8 cellular contexts compared by ENCODE assay signal in the genomic region with DNA sequence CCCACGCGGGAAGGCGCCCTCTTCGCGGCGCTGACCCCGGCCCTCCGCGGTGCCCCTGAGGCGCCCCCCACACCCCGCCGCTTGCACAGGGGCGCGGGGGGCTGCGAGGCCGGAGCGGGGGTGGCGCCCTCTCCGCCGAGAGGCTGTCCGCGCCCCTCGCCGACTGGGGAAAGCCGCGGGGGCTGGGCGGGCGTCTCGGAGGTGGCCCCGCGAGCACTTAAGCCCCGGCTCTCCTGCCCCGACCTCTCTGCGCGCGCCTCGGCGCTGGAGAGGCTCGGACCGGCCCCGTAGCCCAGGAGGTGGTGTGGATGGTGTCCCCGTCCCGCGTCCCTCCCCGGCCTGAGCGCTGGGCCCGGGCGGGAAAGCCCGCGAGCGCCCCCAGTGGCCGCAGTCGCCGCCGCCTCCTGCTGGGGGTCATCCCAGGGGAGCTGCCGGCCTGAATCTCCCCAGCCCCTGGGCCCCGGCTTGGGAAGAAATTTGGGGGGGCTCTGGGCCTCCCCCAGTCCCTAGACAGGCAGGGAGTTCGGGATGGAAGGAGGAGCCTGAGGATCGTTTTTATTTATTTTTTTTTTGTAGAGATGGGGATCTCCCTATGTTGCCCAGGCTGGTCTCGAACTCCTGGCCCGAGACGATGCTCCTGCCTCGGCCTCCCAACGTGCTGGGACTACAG. TPM values are rescaled to one million over a fixed set of nuclear protein-coding genes. Genes with fewer than 3 reads are reported as not detected.
DNase-seq lines count a peak whose midpoint lies in the region; ATAC-seq and TF ChIP-seq lines count a peak whose summit lies in the region.

No MANE protein-coding gene starts in this region.

- H3K9me3 ChIP-seq in body of pancreas (no peaks in the 10 kb centered on the region), iPS-20b (ENCODE audit: insufficient read depth, low read depth, low read length) (no peaks in the 10 kb centered on the region), skeletal muscle tissue (ENCODE audit: control insufficient read depth in 3 of 3, low read length in 3 of 3) (no peaks in the 10 kb centered on the region)

- 3 to 10% methylated on average over 9 to 64 of the region's 64 CpGs for WGBS in body of pancreas, 2 donors

- H3K27ac ChIP-seq in body of pancreas (peak overlapping the region; percentile 93 to 96 (median 94)), iPS-20b (ENCODE audit: low read length) (no peak overlapping the region), skeletal muscle tissue (ENCODE audit: low read depth, low read length) (peak overlapping the region; percentile 86)

- peak; percentile 44 to 56 (median 53) for TF ChIP-seq POLR2A in body of pancreas (IDR thresholded peaks at IDR 0.05)

- H3K9ac ChIP-seq in iPS-20b (ENCODE audit: low read depth, low read length): no peak overlapping the region
- peak overlapping the region in 2 of 3 donors; percentile 50 to 79 for H3K9ac ChIP-seq in skeletal muscle tissue (ENCODE audit: low read depth in 1 of 3, low read length in 3 of 3)

- ATAC-seq in body of pancreas (peak; percentile 46), GM18498 (IDR thresholded peaks at IDR 0.05; ENCODE audit: unreplicated experiment) (no peak), GM19463 (IDR thresholded peaks at IDR 0.05; ENCODE audit: unreplicated experiment) (no peak)

- H3K4me1 ChIP-seq in body of pancreas: peaks cover 66% of the 10 kb centered on the region
- H3K4me1 ChIP-seq in iPS-20b (ENCODE audit: insufficient read depth, low read length): peaks cover 7% of the 10 kb centered on the region; the same call in 1 of the 2 replicates
- peaks cover 23 to 38% (median 37%) of the 10 kb centered on the region in 3 donors for H3K4me1 ChIP-seq in skeletal muscle tissue (ENCODE audit: control insufficient read depth in 3 of 3, insufficient read depth in 3 of 3, low read length in 3 of 3)

- DNase-seq in DMS153 treated with DMSO at 0.1 percent for 48 hours (lab: John Stamatoyannopoulos, UW; ENCODE audit: unreplicated experiment) (peak; percentile 74), HT-29 (ENCODE audit: low spot score) (peak; percentile 75), T-helper 9 cell (peak; percentile 69), body of pancreas (peak; percentile 72 to 84 (median 82))

- peaks cover 3 to 24% of the 10 kb centered on the region in 2 donors for H3K27me3 ChIP-seq in body of pancreas
- H3K27me3 ChIP-seq in iPS-20b (ENCODE audit: insufficient read depth, low read length): peaks cover 88% of the 10 kb centered on the region
- H3K27me3 ChIP-seq in skeletal muscle tissue (ENCODE audit: control insufficient read depth in 3 of 3, insufficient read depth in 3 of 3, low read length in 3 of 3): peaks cover 15 to 53% (median 39%) of the 10 kb centered on the region in 3 donors

- H3K4me3 ChIP-seq in body of pancreas (no peak overlapping the region), iPS-20b (ENCODE audit: low read length) (peak overlapping the region; percentile 43; the same call in 1 of the 2 replicates), skeletal muscle tissue (ENCODE audit: low read length in 3 of 3) (peak overlapping the region in 2 of 3 donors; percentile 46 to 68)

- intact Hi-C loops in body of pancreas (cut with DNase I): no loop called here

- H3K36me3 ChIP-seq in body of pancreas (replicated peaks in 1 of 2; ENCODE audit: insufficient read depth in 1 of 2, low read depth in 2 of 2) (no peaks in the 10 kb centered on the region), iPS-20b (ENCODE audit: insufficient read depth, low read depth, low read length) (no peaks in the 10 kb centered on the region), skeletal muscle tissue (ENCODE audit: control insufficient read depth in 3 of 3, insufficient read depth in 3 of 3, low read length in 3 of 3) (no peaks in the 10 kb centered on the region)

- peak; percentile 75 to 99 (median 89) for TF ChIP-seq CTCF in body of pancreas (IDR thresholded peaks at IDR 0.05)

RNA-seq across cellular contexts. Expression of a gene that starts 1.9 kb away (rescaled TPM):
- total RNA-seq in HT-29 (2014; rRNA removed; shearing (Covaris generic)): 110 and 139 TPM in 2 replicates
- total RNA-seq in body of pancreas: 10 to 100 TPM; 44.1 to 97.2 TPM
- total RNA-seq in skeletal muscle tissue: 7.3 TPM

RNA-seq across cellular contexts. Expression of a gene that starts 11.5 kb away (rescaled TPM):
- 706 and 895 TPM in 2 replicates for total RNA-seq in HT-29 (2014; rRNA removed; shearing (Covaris generic))
- total RNA-seq in body of pancreas (10 to 100 TPM in 1 of 2 donors, 1 to 10 TPM in 1; 8.3 to 29.0 TPM), skeletal muscle tissue (23.5 TPM)

RNA-seq across cellular contexts. Expression of a gene that starts 18.2 kb away (rescaled TPM):
- 683 and 894 TPM in 2 replicates for total RNA-seq in HT-29 (2014; rRNA removed; shearing (Covaris generic))
- 100 to 1,000 TPM in 1 of 2 donors, 10 to 100 TPM in 1; 85.1 to 241 TPM for total RNA-seq in body of pancreas
- 14.6 TPM for total RNA-seq in skeletal muscle tissue

RNA-seq across cellular contexts. Expression of a gene that starts 19.9 kb away (rescaled TPM):
- 0.03 TPM in 1 of 2 replicates, not detected in the other for total RNA-seq in HT-29 (2014; rRNA removed; shearing (Covaris generic))
- total RNA-seq in body of pancreas (not detected), skeletal muscle tissue (3.1 TPM)

RNA-seq across cellular contexts. Expression of a gene that starts 35.5 kb away (rescaled TPM):
- total RNA-seq in HT-29 (2014; rRNA removed; shearing (Covaris generic)): 2.4 and 9.3 TPM in 2 replicates
- total RNA-seq in body of pancreas (not detected), skeletal muscle tissue (not detected)

Comparison
In these comparisons a context has a peak if more than half of its experiments do, and no peak if none do; other contexts are left out.
1. H3K4me3 ChIP-seq: peak in iPS-20b (single experiment) and skeletal muscle tissue (2 of 3); none in body of pancreas (0 of 2).
2. RNA of a gene that starts 11.5 kb away (total RNA-seq): 706 to 895 TPM in HT-29; 8.3 to 29.0 TPM in body of pancreas and 23.5 TPM in skeletal muscle tissue (single experiment); every median in the first group is over 10 times any median in the second.
3. Peak in every context shown above with its lines, with median percentiles within 50 percentile points of each other: DNase-seq.